18 cellular contexts compared by ENCODE assay signal in genomic region chr7:98321301-98321700, GRCh38. TPM values are rescaled to one million over a fixed set of nuclear protein-coding genes. Genes with fewer than 3 reads are reported as not detected.
DNase-seq lines count a peak whose midpoint lies in the region; TF ChIP-seq lines count a peak whose summit lies in the region.
"Had no signal": no experiment of that assay in that cellular context is flagged by ENCODE, and none has a peak within 500 bp of the region (broad histone marks: within the 10 kb centered on the region; RNA-seq: fewer than 3 reads in every experiment).

No MANE protein-coding gene starts in this region.

- H3K9ac ChIP-seq in BLaER1, result no peak overlapping the region

- TF ChIP-seq CTCF in VCaP (conservative IDR thresholded peaks at IDR 0.05), result no peak; the same call in 1 of the 2 replicates
- TF ChIP-seq CTCF in osteoblast (IDR thresholded peaks at IDR 0.05; ENCODE audit: extremely low read depth, low read depth, low read length), result no peak
- no peak for TF ChIP-seq CTCF in PC-9 (conservative IDR thresholded peaks at IDR 0.05)

- CTCF ChIA-PET in PC-9 (lab: Charles Lee), result no interaction called here

- H3K4me2 ChIP-seq in BLaER1 (peak overlapping the region; percentile 76), osteoblast (ENCODE audit: insufficient read depth, low read length) (no peak overlapping the region), PC-9 (no peak overlapping the region)

- H4K20me1 ChIP-seq in BLaER1 (no peaks in the 10 kb centered on the region), osteoblast (ENCODE audit: insufficient read depth, low read length) (no peaks in the 10 kb centered on the region), PC-9 (ENCODE audit: insufficient read depth) (peaks cover 36% of the 10 kb centered on the region)

- H3K36me3 ChIP-seq in BLaER1 (no peaks in the 10 kb centered on the region; the same call in 1 of the 2 replicates), osteoblast (ENCODE audit: insufficient read depth, low read length) (no peaks in the 10 kb centered on the region), PC-9 (ENCODE audit: low read depth) (peaks cover 5% of the 10 kb centered on the region; the same call in 1 of the 2 replicates)

- POLR2A ChIA-PET in PC-9 (lab: Charles Lee; ENCODE audit: unreplicated experiment), result no interaction called here

- H3K79me2 ChIP-seq in osteoblast (ENCODE audit: insufficient read depth, low read length) (peaks cover 3% of the 10 kb centered on the region), PC-9 (ENCODE audit: low read depth) (peaks cover 66% of the 10 kb centered on the region)

- H3K27me3 ChIP-seq in BLaER1 (no peaks in the 10 kb centered on the region), osteoblast (ENCODE audit: insufficient read depth, low read length) (no peaks in the 10 kb centered on the region), PC-9 (ENCODE audit: insufficient read depth, low read depth) (no peaks in the 10 kb centered on the region)

- H3K27ac ChIP-seq in BLaER1 (0 out of 2 replicates have a peak overlapping the region, but pooled peaks have one; percentile 11), VCaP (peak overlapping the region; percentile 55), osteoblast (ENCODE audit: low read depth, low read length) (no peak overlapping the region), PC-9 (no peak overlapping the region)
- H3K27ac ChIP-seq: 22Rv1 had no signal

- no peaks in the 10 kb centered on the region for H3K9me2 ChIP-seq in PC-9 (ENCODE audit: insufficient read depth)

- no peak overlapping the region for H3K4me3 ChIP-seq in BLaER1
- no peak overlapping the region for H3K4me3 ChIP-seq in osteoblast (ENCODE audit: insufficient read depth, low read length)
- no peak overlapping the region for H3K4me3 ChIP-seq in PC-9

- no TSS peak for BruUV-seq in PC-9 (replicated peaks; lab: Mats Ljungman, UMichigan)

- in situ Hi-C loops in ACHN (cut with HindIII; ENCODE audit: low pct_ligation_motif_present, low pct_unique_long_range_greater_than_20kb, low sequenced_read_pairs), result no loop called here

- H3K4me1 ChIP-seq in BLaER1 (peaks cover 57% of the 10 kb centered on the region), osteoblast (ENCODE audit: insufficient read depth, low read length) (peaks cover 19% of the 10 kb centered on the region), PC-9 (replicated peaks; ENCODE audit: insufficient read depth) (no peaks in the 10 kb centered on the region)

- no peak overlapping the region for H2AFZ ChIP-seq in osteoblast (ENCODE audit: low read length)
- H2AFZ ChIP-seq in PC-9, result no peak overlapping the region

- no peaks in the 10 kb centered on the region; the same call in 1 of the 2 replicates for H3F3A ChIP-seq in PC-9 (ENCODE audit: insufficient read depth, low read depth)

- DNase-seq in NCI-H2081 (lab: John Stamatoyannopoulos, UW) (peak; percentile 3 to 19), NCI-H2081 treated with DMSO at 0.1 percent for 48 hours (lab: John Stamatoyannopoulos, UW) (no peak), osteoblast (ENCODE audit: insufficient read length, low spot score, missing footprints) (peak; percentile 45), PC-9 (no peak), anterior cingulate cortex (lab: John Stamatoyannopoulos, UW) (no peak), ACHN (no peak)
- DNase-seq: Caco-2; CD4-positive, CD25-positive, alpha-beta regulatory T cell; H7; IMR-90; NCI-H1417; NCI-H1930; NCI-H446 treated with DMSO at 0.1 percent for 48 hours; NCI-H774; RPMI8226 had no signal

- H3K9me3 ChIP-seq in BLaER1, result peaks cover 6% of the 10 kb centered on the region
- no peaks in the 10 kb centered on the region for H3K9me3 ChIP-seq in osteoblast (ENCODE audit: low read depth, low read length)
- no peaks in the 10 kb centered on the region for H3K9me3 ChIP-seq in PC-9 (ENCODE audit: insufficient read depth, low read depth)

- intact Hi-C loops in PC-9 (cut with micrococcal nuclease; ENCODE audit: unreplicated experiment), result no loop called here

RNA-seq across cellular contexts. Expression of gene BRI3, which starts 39.8 kb away (rescaled TPM):
- total RNA-seq in osteoblast, result 95.9 and 113 TPM in 2 replicates
- 239 and 255 TPM in 2 replicates for total RNA-seq in PC-9 (2021)

Comparison
In these comparisons a context has a peak if more than half of its experiments do, and no peak if none do; other contexts are left out.
1. DNase-seq: peak in NCI-H2081 (2 of 2) and osteoblast (single experiment); none in NCI-H2081 treated with DMSO at 0.1 percent for 48 hours (single experiment), PC-9 (0 of 2), anterior cingulate cortex (0 of 58) and ACHN (single experiment).
2. H3K27ac ChIP-seq: peak in BLaER1 (single experiment) and VCaP (single experiment); none in osteoblast (single experiment) and PC-9 (single experiment).